In the genomic region with DNA sequence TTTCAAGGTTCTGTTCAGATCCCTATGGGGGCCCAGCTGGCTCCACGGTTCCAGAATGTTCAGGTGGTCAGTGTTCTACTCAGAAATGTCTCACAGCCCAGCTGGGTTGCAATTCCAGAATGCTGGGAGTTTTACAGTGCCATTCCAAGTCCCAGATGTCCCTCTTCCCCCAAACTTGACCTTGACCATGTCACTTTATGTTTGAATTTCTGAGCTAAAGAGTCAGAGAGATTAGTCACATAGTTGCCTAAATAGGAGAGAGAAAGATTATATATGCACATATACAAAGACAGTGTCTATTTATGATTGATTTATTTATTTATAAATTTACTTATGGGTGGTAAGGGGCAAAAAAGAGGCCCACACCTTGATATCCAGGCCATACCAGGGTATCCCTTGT, we compare ENCODE assay signal across 15 cellular contexts. TPM values are rescaled to one million over a fixed set of nuclear protein-coding genes. Genes with fewer than 3 reads are reported as not detected.
DNase-seq lines count a peak whose midpoint lies in the region; ATAC-seq and TF ChIP-seq lines count a peak whose summit lies in the region.
"Had no signal": no experiment of that assay in that cellular context is flagged by ENCODE, and none has a peak within 500 bp of the region (broad histone marks: within the 10 kb centered on the region; RNA-seq: fewer than 3 reads in every experiment).

No MANE protein-coding gene starts in this region.

- POLR2A ChIA-PET in activated naive CD8-positive, alpha-beta T cell treated with anti-CD3 and anti-CD28 coated beads, Interleukin-2, amount 10 ng/mL, durations not matched to agents 7 days and 5 days (lab: Charles Lee) = interaction anchor here (0.8 to 1.7 kb wide), 6 partner anchors 38 to 295 kb away, joined by 3 to 8 read pairs (median 4); no protein-coding TSS in a partner anchor
- POLR2A ChIA-PET in RWPE1 (lab: Yijun Ruan, JAX; ENCODE audit: low non-redundant PET) = interaction anchor here (0.6 kb wide), 2 partner anchors 53 to 86 kb away, joined by 3 read pairs; no protein-coding TSS in a partner anchor

- peaks cover 4% of the 10 kb centered on the region for H3K27me3 Mint-ChIP-seq in activated naive CD8-positive, alpha-beta T cell treated with anti-CD3 and anti-CD28 coated beads, Interleukin-2, amount 10 ng/mL, durations not matched to agents 7 days and 5 days
- no peaks in the 10 kb centered on the region for H3K27me3 Mint-ChIP-seq in activated naive CD8-positive, alpha-beta T cell treated with anti-CD3 and anti-CD28 coated beads for 36 hours

- no peak overlapping the region for H3K4me3 ChIP-seq in thyroid gland (replicated peaks in 1 of 3)
- H3K4me3 ChIP-seq: tibial artery had no signal

- TF ChIP-seq CTCF in RWPE1 (conservative IDR thresholded peaks at IDR 0.05; ENCODE audit: low read depth) (no peak), thyroid gland (IDR thresholded peaks at IDR 0.05) (no peak)

- CTCF ChIA-PET in RWPE1 (lab: Yijun Ruan, JAX) = interaction anchor here (0.6 to 2.7 kb wide), 13 partner anchors 26 to 397 kb away, joined by 3 to 45 read pairs (median 3); partner anchors contain the start of gene IFI6

- H3K27me3 ChIP-seq in thyroid gland = no peaks in the 10 kb centered on the region

- no peaks in the 10 kb centered on the region for H3K36me3 Mint-ChIP-seq in activated naive CD8-positive, alpha-beta T cell treated with anti-CD3 and anti-CD28 coated beads, Interleukin-2, amount 10 ng/mL, durations not matched to agents 7 days and 5 days
- no peaks in the 10 kb centered on the region for H3K36me3 Mint-ChIP-seq in activated naive CD8-positive, alpha-beta T cell treated with anti-CD3 and anti-CD28 coated beads for 36 hours
- H3K36me3 Mint-ChIP-seq: CD8-positive, alpha-beta T cell had no signal

- H3K9me3 ChIP-seq in thyroid gland = no peaks in the 10 kb centered on the region
- H3K9me3 ChIP-seq: tibial artery had no signal

- H3K4me1 Mint-ChIP-seq in activated naive CD8-positive, alpha-beta T cell treated with anti-CD3 and anti-CD28 coated beads, Interleukin-2, amount 10 ng/mL, durations not matched to agents 7 days and 5 days = peaks cover 14% of the 10 kb centered on the region
- peaks cover 7% of the 10 kb centered on the region for H3K4me1 Mint-ChIP-seq in activated naive CD8-positive, alpha-beta T cell treated with anti-CD3 and anti-CD28 coated beads for 36 hours

- TF ChIP-seq POLR2A in thyroid gland (IDR thresholded peaks at IDR 0.05) = no peak

- intact Hi-C loops in thyroid gland (cut with DNase I) = loop anchor here (5.0 to 10.0 kb wide), 3 partner anchors 38 to 290 kb away; no protein-coding TSS in a partner anchor

- ATAC-seq in activated naive CD8-positive, alpha-beta T cell treated with anti-CD3 and anti-CD28 coated beads, Interleukin-2, amount 10 ng/mL, durations not matched to agents 7 days and 5 days (ENCODE audit: low read depth) = no peak
- ATAC-seq in GM18873 (IDR thresholded peaks at IDR 0.05; ENCODE audit: low FRiP score, unreplicated experiment) = no peak
- no peak for ATAC-seq in GM18858 (IDR thresholded peaks at IDR 0.05; ENCODE audit: unreplicated experiment)

- H3K9me3 Mint-ChIP-seq in activated naive CD8-positive, alpha-beta T cell treated with anti-CD3 and anti-CD28 coated beads, Interleukin-2, amount 10 ng/mL, durations not matched to agents 7 days and 5 days = no peaks in the 10 kb centered on the region
- H3K9me3 Mint-ChIP-seq in activated naive CD8-positive, alpha-beta T cell treated with anti-CD3 and anti-CD28 coated beads for 36 hours = no peaks in the 10 kb centered on the region
- H3K9me3 Mint-ChIP-seq: CD8-positive, alpha-beta T cell; T-helper 1 cell treated with Interleukin-12 subunit alpha and Interleukin-12 subunit beta and Interleukin-4 antibody, amounts not matched to agents 30 μg/mL and 1 μg/mL, for 36 hours had no signal

- no peak for DNase-seq in activated naive CD8-positive, alpha-beta T cell treated with anti-CD3 and anti-CD28 coated beads, Interleukin-2, amount 10 ng/mL, durations not matched to agents 7 days and 5 days
- no peak for DNase-seq in activated naive CD8-positive, alpha-beta T cell treated with anti-CD3 and anti-CD28 coated beads for 36 hours
- DNase-seq in RWPE1 (ENCODE audit: low spot score) = no peak
- DNase-seq in fibroblast of peridontal ligament (ENCODE audit: extremely low read depth) = peak; percentile 16
- no peak for DNase-seq in thyroid gland
- no peak for DNase-seq in NCI-H1048 (lab: John Stamatoyannopoulos, UW)

- H3K27ac ChIP-seq in RWPE1 (peak overlapping the region; percentile 75), thyroid gland (peak overlapping the region; percentile 41 to 60 (median 52))
- H3K27ac ChIP-seq: tibial artery had no signal

- H3K4me3 Mint-ChIP-seq in activated naive CD8-positive, alpha-beta T cell treated with anti-CD3 and anti-CD28 coated beads, Interleukin-2, amount 10 ng/mL, durations not matched to agents 7 days and 5 days = no peak overlapping the region
- H3K4me3 Mint-ChIP-seq in activated naive CD8-positive, alpha-beta T cell treated with anti-CD3 and anti-CD28 coated beads for 36 hours = no peak overlapping the region
- H3K4me3 Mint-ChIP-seq: CD8-positive, alpha-beta T cell had no signal

- no peaks in the 10 kb centered on the region for H3K36me3 ChIP-seq in thyroid gland
- H3K36me3 ChIP-seq: tibial artery had no signal

- 85 to 88% methylated on average over 1 of the region's 1 CpG for WGBS in thyroid gland, 2 donors

- H3K27ac Mint-ChIP-seq in activated naive CD8-positive, alpha-beta T cell treated with anti-CD3 and anti-CD28 coated beads, Interleukin-2, amount 10 ng/mL, durations not matched to agents 7 days and 5 days = peak overlapping the region; percentile 48
- no peak overlapping the region for H3K27ac Mint-ChIP-seq in activated naive CD8-positive, alpha-beta T cell treated with anti-CD3 and anti-CD28 coated beads for 36 hours
- H3K27ac Mint-ChIP-seq: CD8-positive, alpha-beta T cell had no signal

- H3K4me1 ChIP-seq in thyroid gland = peaks cover 19 to 23% of the 10 kb centered on the region in 2 donors

RNA-seq across cellular contexts. Expression of gene GPR3, which starts 2.5 kb away (rescaled TPM):
- under 1 TPM; 0.42 to 0.43 TPM for total RNA-seq in activated naive CD8-positive, alpha-beta T cell treated with anti-CD3 and anti-CD28 coated beads, Interleukin-2, amount 10 ng/mL, durations not matched to agents 7 days and 5 days
- total RNA-seq in activated naive CD8-positive, alpha-beta T cell treated with anti-CD3 and anti-CD28 coated beads for 36 hours = 1 to 10 TPM; 3.5 to 3.9 TPM
- 1 to 10 TPM in 1 of 4 donors, under 1 TPM in 3; 0.11 to 2.1 (median 0.60) TPM for total RNA-seq in thyroid gland
- total RNA-seq: occipital lobe had no signal

RNA-seq across cellular contexts. Expression of gene CD164L2, which starts 11.8 kb away (rescaled TPM):
- not detected for total RNA-seq in activated naive CD8-positive, alpha-beta T cell treated with anti-CD3 and anti-CD28 coated beads, Interleukin-2, amount 10 ng/mL, durations not matched to agents 7 days and 5 days
- total RNA-seq in activated naive CD8-positive, alpha-beta T cell treated with anti-CD3 and anti-CD28 coated beads for 36 hours = not detected
- total RNA-seq in thyroid gland = under 1 TPM in 3 of 4 donors, not detected in 1; 0.50 to 0.63 (median 0.54) TPM
- total RNA-seq: A172; CD8-positive, alpha-beta T cell; Daoy; occipital lobe; Right ventricle myocardium superior had no signal

RNA-seq across cellular contexts. Expression of gene FCN3, which starts 20.3 kb away (rescaled TPM):
- total RNA-seq in activated naive CD8-positive, alpha-beta T cell treated with anti-CD3 and anti-CD28 coated beads, Interleukin-2, amount 10 ng/mL, durations not matched to agents 7 days and 5 days = not detected
- total RNA-seq in activated naive CD8-positive, alpha-beta T cell treated with anti-CD3 and anti-CD28 coated beads for 36 hours = not detected
- total RNA-seq in thyroid gland = 10 to 100 TPM in 2 of 4 donors, 1 to 10 TPM in 2; 7.4 to 33.4 (median 10.7) TPM
- total RNA-seq: A172; CD8-positive, alpha-beta T cell; Daoy; occipital lobe had no signal

RNA-seq across cellular contexts. Expression of gene MAP3K6, which starts 28.2 kb away (rescaled TPM):
- 1 to 10 TPM; 8.6 to 9.0 TPM for total RNA-seq in activated naive CD8-positive, alpha-beta T cell treated with anti-CD3 and anti-CD28 coated beads, Interleukin-2, amount 10 ng/mL, durations not matched to agents 7 days and 5 days
- total RNA-seq in activated naive CD8-positive, alpha-beta T cell treated with anti-CD3 and anti-CD28 coated beads for 36 hours = 1 to 10 TPM; 3.0 to 4.5 TPM
- 10 to 100 TPM; 17.6 to 62.9 (median 32.3) TPM for total RNA-seq in thyroid gland

RNA-seq across cellular contexts. Expression of gene SYTL1, which starts 53.1 kb away (rescaled TPM):
- total RNA-seq in activated naive CD8-positive, alpha-beta T cell treated with anti-CD3 and anti-CD28 coated beads, Interleukin-2, amount 10 ng/mL, durations not matched to agents 7 days and 5 days = 100 to 1,000 TPM; 103 to 105 TPM
- total RNA-seq in activated naive CD8-positive, alpha-beta T cell treated with anti-CD3 and anti-CD28 coated beads for 36 hours = 10 to 100 TPM; 39.6 to 45.5 TPM
- total RNA-seq in thyroid gland = 10 to 100 TPM; 12.4 to 23.9 (median 18.4) TPM
- total RNA-seq: occipital lobe had no signal

Comparison
In these comparisons a context has a peak if more than half of its experiments do, and no peak if none do; other contexts are left out.
1. RNA of gene FCN3, which starts 20.3 kb away (total RNA-seq): 7.4 to 33.4 TPM in thyroid gland; not detected in activated naive CD8-positive, alpha-beta T cell treated with anti-CD3 and anti-CD28 coated beads, Interleukin-2, amount 10 ng/mL, durations not matched to agents 7 days and 5 days and not detected in activated naive CD8-positive, alpha-beta T cell treated with anti-CD3 and anti-CD28 coated beads for 36 hours; every median in the first group is over 4 times any median in the second.